ENCODE assay signal across 13 cellular contexts in genomic region chr1:230077436-230078221, GRCh38. TPM values are rescaled to one million over a fixed set of nuclear protein-coding genes. Genes with fewer than 3 reads are reported as not detected.
DNase-seq lines count a peak whose midpoint lies in the region; ATAC-seq, FAIRE-seq and TF ChIP-seq lines count a peak whose summit lies in the region.
"Had no signal": no experiment of that assay in that cellular context is flagged by ENCODE, and none has a peak within 500 bp of the region (broad histone marks: within the 10 kb centered on the region; RNA-seq: fewer than 3 reads in every experiment).

No MANE protein-coding gene starts in this region.

- H3K9ac ChIP-seq in astrocyte (ENCODE audit: low read length), result peak overlapping the region; percentile 51
- H3K9ac ChIP-seq in mesendoderm (ENCODE audit: low read length), result no peak overlapping the region

- no peak overlapping the region for H4K8ac ChIP-seq in mesendoderm (ENCODE audit: low read depth, low read length)

- H3K4ac ChIP-seq in mesendoderm (ENCODE audit: low read depth, low read length), result no peak overlapping the region

- H4K5ac ChIP-seq in mesendoderm (ENCODE audit: low read length), result no peak overlapping the region

- H3K4me3 Mint-ChIP-seq in astrocyte (ENCODE audit: unreplicated experiment), result peak overlapping the region; percentile 50
- H3K4me3 Mint-ChIP-seq: brain had no signal

- H3K4me1 ChIP-seq in astrocyte (ENCODE audit: insufficient read depth, low read length) (peaks cover 43% of the 10 kb centered on the region), mesendoderm (ENCODE audit: control insufficient read depth, low read depth, low read length) (peaks cover 2% of the 10 kb centered on the region), tibial artery (peaks cover 0 to 82% (median 37%) of the 10 kb centered on the region in 4 donors), body of pancreas (peaks cover 97% of the 10 kb centered on the region)

- no peak overlapping the region for H3K56ac ChIP-seq in mesendoderm (ENCODE audit: low read length)

- no peak overlapping the region for H3K4me3 ChIP-seq in astrocyte (ENCODE audit: insufficient read depth, low read depth, low read length)
- no peak overlapping the region for H3K4me3 ChIP-seq in mesendoderm (ENCODE audit: low read length)
- no peak overlapping the region for H3K4me3 ChIP-seq in tibial artery
- H3K4me3 ChIP-seq in body of pancreas, result no peak overlapping the region
- H3K4me3 ChIP-seq: heart left ventricle, skin epidermis, thoracic aorta had no signal

- peaks cover 86% of the 10 kb centered on the region for H3K4me1 Mint-ChIP-seq in astrocyte (ENCODE audit: low read depth, unreplicated experiment)

- WGBS in mesendoderm (ENCODE audit: extremely low coverage, insufficient coverage, low lambda C conversion rate), result no CpG with 5 or more reads among the region's 12 CpGs
- WGBS in body of pancreas, 2 donors, result 58% methylated on average over 12 of the region's 12 CpGs

- H2BK5ac ChIP-seq in mesendoderm (ENCODE audit: low read length), result no peak overlapping the region

- H3K9me3 Mint-ChIP-seq in astrocyte (ENCODE audit: unreplicated experiment), result peaks cover 3% of the 10 kb centered on the region

- H4K20me1 ChIP-seq in astrocyte (ENCODE audit: insufficient read depth, low read length), result peaks cover 43% of the 10 kb centered on the region

- H3K18ac ChIP-seq in mesendoderm (ENCODE audit: low read length), result no peak overlapping the region

- no peak overlapping the region for H2BK15ac ChIP-seq in mesendoderm (replicated peaks; ENCODE audit: low read depth)

- H3K4me2 ChIP-seq in astrocyte (ENCODE audit: low read length) (peak overlapping the region; percentile 43), mesendoderm (ENCODE audit: low read length) (no peak overlapping the region)

- no peak for FAIRE-seq in astrocyte (lab: Jason Lieb, UNC)

- ATAC-seq in GM21576 (IDR thresholded peaks at IDR 0.05; ENCODE audit: unreplicated experiment) (no peak), body of pancreas (no peak)
- ATAC-seq: heart left ventricle had no signal

- H3K36me3 Mint-ChIP-seq in astrocyte (ENCODE audit: low read depth, unreplicated experiment), result peaks cover 30% of the 10 kb centered on the region

- H3K27ac Mint-ChIP-seq in astrocyte (ENCODE audit: unreplicated experiment), result peak overlapping the region; percentile 90
- H3K27ac Mint-ChIP-seq: brain had no signal

- intact Hi-C loops in tibial artery (cut with DNase I; ENCODE audit: low total_unique reads) (loop anchor here (5.0 to 10.0 kb wide), 2 partner anchors 135 to 413 kb away; no protein-coding TSS in a partner anchor), body of pancreas (cut with DNase I) (no loop called here)

- no peak for TF ChIP-seq CTCF in astrocyte (IDR thresholded peaks at IDR 0.05; ENCODE audit: insufficient read depth, low read depth, low read length)
- no peak for TF ChIP-seq CTCF in tibial artery (IDR thresholded peaks at IDR 0.05)
- TF ChIP-seq CTCF in body of pancreas (IDR thresholded peaks at IDR 0.05), result no peak

- H3K9me3 ChIP-seq in KOPT-K1 (ENCODE audit: insufficient read depth, low read length, poor library complexity, severe bottlenecking), result no peaks in the 10 kb centered on the region
- peaks cover under 1% of the 10 kb centered on the region for H3K9me3 ChIP-seq in astrocyte (ENCODE audit: insufficient read depth, low read depth, low read length)
- no peaks in the 10 kb centered on the region for H3K9me3 ChIP-seq in tibial artery
- no peaks in the 10 kb centered on the region for H3K9me3 ChIP-seq in body of pancreas
- H3K9me3 ChIP-seq: heart left ventricle, thoracic aorta had no signal

- H3K79me1 ChIP-seq in mesendoderm (ENCODE audit: low read length), result peaks cover 46% of the 10 kb centered on the region

- peak overlapping the region; percentile 46 for H3K27ac ChIP-seq in KOPT-K1 (ENCODE audit: low read depth, low read length, poor library complexity, severe bottlenecking)
- H3K27ac ChIP-seq in astrocyte (ENCODE audit: low read depth, low read length), result peak overlapping the region; percentile 87
- no peak overlapping the region for H3K27ac ChIP-seq in mesendoderm (ENCODE audit: low read depth, low read length)
- peak overlapping the region in 1 of 2 donors; percentile 58 for H3K27ac ChIP-seq in tibial artery
- H3K27ac ChIP-seq in body of pancreas, result no peak overlapping the region
- H3K27ac ChIP-seq: heart left ventricle, skin epidermis had no signal

- H3K36me3 ChIP-seq in KOPT-K1 (ENCODE audit: insufficient read depth, low read length) (peaks cover 62% of the 10 kb centered on the region), astrocyte (ENCODE audit: insufficient read depth, low read length) (no peaks in the 10 kb centered on the region), mesendoderm (ENCODE audit: control insufficient read depth, insufficient read depth, low read length) (no peaks in the 10 kb centered on the region), tibial artery (no peaks in the 10 kb centered on the region), body of pancreas (replicated peaks in 1 of 2; ENCODE audit: insufficient read depth in 1 of 2, low read depth in 2 of 2) (no peaks in the 10 kb centered on the region)
- H3K36me3 ChIP-seq: thoracic aorta had no signal

- H3K27me3 Mint-ChIP-seq in astrocyte (ENCODE audit: low read depth, unreplicated experiment), result no peaks in the 10 kb centered on the region

- H2AK5ac ChIP-seq in mesendoderm (ENCODE audit: low read length), result no peak overlapping the region

- H2AFZ ChIP-seq in astrocyte (ENCODE audit: low read depth, low read length), result no peak overlapping the region

- no peak for TF ChIP-seq POLR2A in body of pancreas (IDR thresholded peaks at IDR 0.05)

- no peaks in the 10 kb centered on the region for H3K27me3 ChIP-seq in astrocyte (ENCODE audit: insufficient read depth, low read length)
- no peaks in the 10 kb centered on the region for H3K27me3 ChIP-seq in mesendoderm (ENCODE audit: insufficient read depth, low read length, poor library complexity)
- no peaks in the 10 kb centered on the region for H3K27me3 ChIP-seq in tibial artery
- H3K27me3 ChIP-seq in body of pancreas, result no peaks in the 10 kb centered on the region
- H3K27me3 ChIP-seq: heart left ventricle had no signal

- H3K23ac ChIP-seq in mesendoderm (ENCODE audit: low read length), result no peak overlapping the region

- peaks cover 100% of the 10 kb centered on the region for H3K79me2 ChIP-seq in astrocyte (ENCODE audit: insufficient read depth, low read length)
- peaks cover 37% of the 10 kb centered on the region for H3K79me2 ChIP-seq in mesendoderm (ENCODE audit: control insufficient read depth, insufficient read depth, low read length)

- DNase-seq in COLO829 (ENCODE audit: low spot score) (peak; percentile 35), astrocyte (ENCODE audit: low read depth) (peak; percentile 81), mesendoderm (peak; percentile 49), NCI-H1105 (lab: John Stamatoyannopoulos, UW) (no peak), tibial artery (no peak), body of pancreas (no peak)
- DNase-seq: heart left ventricle, NCI-H526 treated with DMSO at 0.1 percent for 48 hours had no signal

- H2BK120ac ChIP-seq in mesendoderm (ENCODE audit: low read depth, low read length), result no peak overlapping the region

RNA-seq across cellular contexts. Expression of gene GALNT2, which starts 10.6 kb away (rescaled TPM):
- total RNA-seq in astrocyte (507 and 634 TPM in 2 replicates), body of pancreas (10 to 100 TPM; 45.9 to 68.6 TPM)
- polyA plus RNA-seq in mesendoderm (2013, experiment 1 of 2), result 36.8 TPM
- polyA plus RNA-seq in mesendoderm (2013, experiment 2 of 2), result 37.2 TPM

Comparison
In these comparisons a context has a peak if more than half of its experiments do, and no peak if none do; other contexts are left out.
1. DNase-seq: peak in COLO829 (single experiment), astrocyte (single experiment) and mesendoderm (single experiment); none in NCI-H1105 (single experiment), tibial artery (0 of 2) and body of pancreas (0 of 4).
2. H3K27ac ChIP-seq: peak in KOPT-K1 (single experiment) and astrocyte (single experiment); none in mesendoderm (single experiment) and body of pancreas (0 of 4).